1 cellular context compared by ENCODE assay signal in genomic region chr10:125217986-125218675, GRCh38.
TF ChIP-seq lines count a peak whose summit lies in the region.

No MANE protein-coding gene starts in this region.

TF ChIP-seq in WTC11, 78 proteins besides CTCF, POLR2A, EP300 and RAD21 (continued from another document):
- no peak for TF ChIP-seq ZSCAN18 (CRISPR knock-in tag; IDR thresholded peaks at IDR 0.05)
- no peak for TF ChIP-seq TEAD1 (CRISPR knock-in tag; IDR thresholded peaks at IDR 0.05)
- TF ChIP-seq ZNF671 (CRISPR knock-in tag; IDR thresholded peaks at IDR 0.05): no peak
- no peak for TF ChIP-seq HMGA2 (CRISPR knock-in tag; IDR thresholded peaks at IDR 0.05)
- TF ChIP-seq ZBTB21 (CRISPR knock-in tag; IDR thresholded peaks at IDR 0.05; ENCODE audit: borderline replicate concordance): no peak
- TF ChIP-seq ZNF219 (CRISPR knock-in tag; IDR thresholded peaks at IDR 0.05; ENCODE audit: borderline replicate concordance): no peak
- no peak for TF ChIP-seq SOX15 (CRISPR knock-in tag; IDR thresholded peaks at IDR 0.05)
- TF ChIP-seq RELA (CRISPR knock-in tag; IDR thresholded peaks at IDR 0.05; ENCODE audit: borderline replicate concordance): no peak
- no peak for TF ChIP-seq FOXJ3 (CRISPR knock-in tag; IDR thresholded peaks at IDR 0.05; ENCODE audit: borderline replicate concordance)
- TF ChIP-seq ATF1 (CRISPR knock-in tag; IDR thresholded peaks at IDR 0.05): no peak
- no peak for TF ChIP-seq NR1H2 (CRISPR knock-in tag; IDR thresholded peaks at IDR 0.05)
- no peak for TF ChIP-seq ZBTB43 (CRISPR knock-in tag; IDR thresholded peaks at IDR 0.05)
- TF ChIP-seq AFF4 (CRISPR knock-in tag; IDR thresholded peaks at IDR 0.05; ENCODE audit: borderline replicate concordance): no peak
